8 cellular contexts compared by ENCODE assay signal in genomic region chr9:96021616-96022444, GRCh38.
DNase-seq lines count a peak whose midpoint lies in the region; ATAC-seq, FAIRE-seq and TF ChIP-seq lines count a peak whose summit lies in the region.

No MANE protein-coding gene starts in this region.

- H3K27ac Mint-ChIP-seq in activated CD4-positive, alpha-beta memory T cell treated with anti-CD3 and anti-CD28 coated beads for 36 hours = no peak overlapping the region

- ATAC-seq in GM18907 (IDR thresholded peaks at IDR 0.05; ENCODE audit: unreplicated experiment) = no peak

- H3K4me1 ChIP-seq in neuron (ENCODE audit: insufficient read depth, low read length) = peaks cover 19% of the 10 kb centered on the region

- no peaks in the 10 kb centered on the region for H3K9me3 ChIP-seq in neuron (ENCODE audit: low read length)

- no peak for TF ChIP-seq CTCF in foreskin fibroblast (IDR thresholded peaks at IDR 0.05; ENCODE audit: low read depth, low read length)

- POLR2A ChIA-PET in activated CD4-positive, alpha-beta memory T cell treated with anti-CD3 and anti-CD28 coated beads for 36 hours (lab: Charles Lee) = interaction anchor here (1.2 kb wide), 1 partner anchor 146 kb away, joined by 3 read pairs; the partner anchor contains the start of gene ERCC6L2

- H3K27me3 Mint-ChIP-seq in activated CD4-positive, alpha-beta memory T cell treated with anti-CD3 and anti-CD28 coated beads for 36 hours = peaks cover 17% of the 10 kb centered on the region

- H3K4me3 Mint-ChIP-seq in activated CD4-positive, alpha-beta memory T cell treated with anti-CD3 and anti-CD28 coated beads for 36 hours = peak overlapping the region; percentile 73

- no peaks in the 10 kb centered on the region for H3K9me3 Mint-ChIP-seq in activated CD4-positive, alpha-beta memory T cell treated with anti-CD3 and anti-CD28 coated beads for 36 hours

- CTCF ChIA-PET in activated CD4-positive, alpha-beta memory T cell treated with anti-CD3 and anti-CD28 coated beads for 36 hours (lab: Charles Lee) = no interaction called here

- peaks cover 6% of the 10 kb centered on the region for H3K36me3 ChIP-seq in neuron (ENCODE audit: insufficient read depth, low read length)

- no peak for FAIRE-seq in GM12892 (lab: Jason Lieb, UNC)

- DNase-seq in GM12892 (ENCODE audit: insufficient read length) = peak; percentile 47
- peak; percentile 19 for DNase-seq in activated CD4-positive, alpha-beta memory T cell treated with anti-CD3 and anti-CD28 coated beads for 36 hours
- no peak for DNase-seq in foreskin fibroblast
- no peak for DNase-seq in epidermal melanocyte (ENCODE audit: insufficient read length, low spot score)
- no peak for DNase-seq in LoVo (ENCODE audit: low spot score)
- no peak for DNase-seq in RPMI8226

- peak overlapping the region; percentile 52 to 56 for H3K4me3 ChIP-seq in foreskin fibroblast (ENCODE audit: low read depth in 1 of 2, low read length in 2 of 2)
- peak overlapping the region; percentile 39 for H3K4me3 ChIP-seq in neuron (ENCODE audit: low read length)

- intact Hi-C loops in activated CD4-positive, alpha-beta memory T cell treated with anti-CD3 and anti-CD28 coated beads for 36 hours (cut with micrococcal nuclease) = loop anchor here (5.0 to 10.0 kb wide), 2 partner anchors 193 to 510 kb away; no protein-coding TSS in a partner anchor

- no peaks in the 10 kb centered on the region for H3K27me3 ChIP-seq in neuron (ENCODE audit: insufficient read depth, low read length)

- H2AFZ ChIP-seq in neuron (ENCODE audit: low read depth, low read length) = peak overlapping the region; percentile 21

- H3K4me1 Mint-ChIP-seq in activated CD4-positive, alpha-beta memory T cell treated with anti-CD3 and anti-CD28 coated beads for 36 hours (ENCODE audit: low read depth) = peaks cover 48% of the 10 kb centered on the region

- H3K36me3 Mint-ChIP-seq in activated CD4-positive, alpha-beta memory T cell treated with anti-CD3 and anti-CD28 coated beads for 36 hours = no peaks in the 10 kb centered on the region

- TF ChIP-seq POLR2A in GM12892 (IDR thresholded peaks at IDR 0.05; ENCODE audit: low read depth, low read length) = no peak

Comparison
In these comparisons a context has a peak if more than half of its experiments do, and no peak if none do; other contexts are left out.
1. DNase-seq: peak in GM12892 (single experiment) and activated CD4-positive, alpha-beta memory T cell treated with anti-CD3 and anti-CD28 coated beads for 36 hours (single experiment); none in foreskin fibroblast (0 of 2), epidermal melanocyte (single experiment), LoVo (single experiment) and RPMI8226 (single experiment).